In genomic region chr15:40047413-40048154, GRCh38 we compare ENCODE assay signal across 8 cellular contexts. TPM values are rescaled to one million over a fixed set of nuclear protein-coding genes. Genes with fewer than 3 reads are reported as not detected.
A peak's percentile ranks its signal among the peaks of the same experiment; 100 is the strongest.
DNase-seq lines count a peak whose midpoint lies in the region; ATAC-seq, FAIRE-seq and TF ChIP-seq lines count a peak whose summit lies in the region.

No MANE protein-coding gene starts in this region.

- ATAC-seq in GM18907 (IDR thresholded peaks at IDR 0.05; ENCODE audit: unreplicated experiment) (peak; percentile 58), HG03342 (IDR thresholded peaks at IDR 0.05; ENCODE audit: unreplicated experiment) (peak; percentile 57), GM12878 (peak; percentile 72)

- no TSS peak for BruUV-seq in GM12878 (replicated peaks; lab: Mats Ljungman, UMichigan)

- peak overlapping the region; percentile 95 for H3K4me2 ChIP-seq in GM12878 (ENCODE audit: control insufficient read depth, insufficient read depth)

- peak; percentile 86 for FAIRE-seq in GM12878 (lab: Jason Lieb, UNC)

- TF ChIP-seq EP300 in GM12878 (IDR thresholded peaks at IDR 0.05; ENCODE audit: borderline replicate concordance in 1 of 2, control insufficient read depth in 1 of 2, low read depth in 2 of 2, low read length in 2 of 2): peak in 1 of 2 experiments; percentile 31; a peak in 1 of 4 replicates

- CTCF ChIA-PET in GM12878 (lab: Yijun Ruan, JAX): interaction anchor here (0.7 to 11.8 kb wide), 29 partner anchors 8 to 289 kb away, joined by 3 to 776 read pairs (median 7); partner anchors contain the start of genes BMF, BUB1B, FSIP1 and PAK6

- H3K4me3 ChIP-seq in GM12878 (no peak overlapping the region), liver (ENCODE audit: low read depth in 1 of 3, low read length in 3 of 3) (no peak overlapping the region)

- POLR2A ChIA-PET in GM12878 (lab: Charles Lee): interaction anchor here (0.5 to 8.0 kb wide), 16 partner anchors 12 to 228 kb away, joined by 3 to 307 read pairs (median 4); partner anchors contain the start of genes BMF and BUB1B

- H3K4me1 ChIP-seq in GM12878 (ENCODE audit: control insufficient read depth, insufficient read depth, low read length) (peaks cover 65% of the 10 kb centered on the region), liver (ENCODE audit: control insufficient read depth in 4 of 4, insufficient read depth in 4 of 4, low read length in 3 of 4) (peaks cover 4 to 10% (median 7%) of the 10 kb centered on the region in 4 donors)

- DNase-seq in AG08395 (ENCODE audit: low spot score) (peak; percentile 38), SIG-M5 treated with dmso at 0.1 percent for 504 hours (lab: John Stamatoyannopoulos, UW; ENCODE audit: unreplicated experiment) (peak; percentile 84), GM12878 (ENCODE audit: low read depth, low spot score) (peak; percentile 86), HPDE6-E6E7 (ENCODE audit: extremely low spot score) (no peak)
- peak; percentile 35 to 52 for DNase-seq in stimulated activated CD8-positive, alpha-beta memory T cell treated with anti-CD3 and anti-CD28 coated beads, Interleukin-7, amount 100 ng/mL, for 4 hours (ENCODE audit: low read depth in 2 of 2)

- no peaks in the 10 kb centered on the region for H3K27me3 ChIP-seq in GM12878 (replicated peaks in 1 of 2; ENCODE audit: control insufficient read depth in 2 of 2, insufficient read depth in 2 of 2, low read length in 1 of 2)
- no peaks in the 10 kb centered on the region for H3K27me3 ChIP-seq in liver (ENCODE audit: control insufficient read depth in 4 of 4, insufficient read depth in 4 of 4, low read length in 3 of 4)

- RAD21 ChIA-PET in GM12878 (lab: Charles Lee; ENCODE audit: unreplicated experiment): interaction anchor here (0.5 to 8.5 kb wide), 18 partner anchors 10 to 260 kb away, joined by 3 to 903 read pairs (median 11); partner anchors contain the start of genes BMF, BUB1B and SRP14

- SMC1A ChIA-PET in GM12878 (lab: Charles Lee; ENCODE audit: uncharacterized antibody, unreplicated experiment): interaction anchor here (0.7 to 23.0 kb wide), 24 partner anchors 8 to 263 kb away, joined by 3 to 1082 read pairs (median 8); partner anchors contain the start of genes BMF and BUB1B

- in situ Hi-C loops in GM12878 (cut with MboI): loop anchor here (5.0 to 10.0 kb wide), 3 partner anchors 120 to 225 kb away; no protein-coding TSS in a partner anchor

- WGBS in GM12878 (ENCODE audit: insufficient coverage, insufficient replicate concordance, low lambda C conversion rate, missing lambda C conversion rate): under 1% methylated on average over 15 of the region's 15 CpGs
- WGBS in liver: 62% methylated on average over 15 of the region's 15 CpGs

- H3K79me2 ChIP-seq in GM12878 (ENCODE audit: control insufficient read depth, insufficient read depth, low read length): peaks cover 2% of the 10 kb centered on the region; the same call in 1 of the 2 replicates

- no peak for TF ChIP-seq CTCF in GM12878 (IDR thresholded peaks at IDR 0.05 in 2 of 3, conservative IDR thresholded peaks at IDR 0.05 in 1 of 3; ENCODE audit: control insufficient read depth in 2 of 3, extremely low read depth in 1 of 3, insufficient read depth in 1 of 3, low read depth in 3 of 3, low read length in 3 of 3)
- TF ChIP-seq CTCF in liver (IDR thresholded peaks at IDR 0.05; ENCODE audit: low read depth, low read length, missing input control): no peak

- H3K36me3 ChIP-seq in GM12878 (ENCODE audit: control insufficient read depth in 2 of 2, insufficient read depth in 2 of 2, low read length in 1 of 2) (no peaks in the 10 kb centered on the region; a peak in 1 of 4 replicates), liver (ENCODE audit: control insufficient read depth in 4 of 4, insufficient read depth in 3 of 4, low read depth in 1 of 4, low read length in 3 of 4) (no peaks in the 10 kb centered on the region)

- peak; percentile 71 for TF ChIP-seq POLR2A in GM12878 (IDR thresholded peaks at IDR 0.05; ENCODE audit: low read depth, low read length)

- H3K27ac ChIP-seq in GM12878 (ENCODE audit: control insufficient read depth, insufficient read depth) (peak overlapping the region; percentile 92), liver (ENCODE audit: low read depth in 1 of 2, low read length in 2 of 2) (peak overlapping the region; percentile 42 to 53)

- peak overlapping the region; percentile 60 for H2AFZ ChIP-seq in GM12878 (ENCODE audit: control insufficient read depth, low read depth, low read length)

- no peaks in the 10 kb centered on the region for H4K20me1 ChIP-seq in GM12878 (ENCODE audit: control insufficient read depth, insufficient read depth)

- peak overlapping the region; percentile 68 for H3K9ac ChIP-seq in GM12878 (ENCODE audit: control insufficient read depth, insufficient read depth, low read length)
- H3K9ac ChIP-seq in liver (ENCODE audit: low read depth in 1 of 2, low read length in 2 of 2): no peak overlapping the region

- H3K9me3 ChIP-seq in GM12878 (replicated peaks; ENCODE audit: control insufficient read depth, insufficient read depth, low read length): no peaks in the 10 kb centered on the region
- H3K9me3 ChIP-seq in liver (ENCODE audit: control insufficient read depth in 4 of 4, low read length in 3 of 4): no peaks in the 10 kb centered on the region

- TF ChIP-seq RAD21 in GM12878 (IDR thresholded peaks at IDR 0.05; ENCODE audit: insufficient read depth, low read depth, low read length) (peak; percentile 24; the same call in 1 of the 2 replicates), liver (IDR thresholded peaks at IDR 0.05) (no peak)

- intact Hi-C loops in GM12878 (cut with micrococcal nuclease; ENCODE audit: unreplicated experiment): loop anchor here (1.0 to 5.0 kb wide), 3 partner anchors 17 to 135 kb away; no protein-coding TSS in a partner anchor

TF ChIP-seq in GM12878, 131 proteins besides CTCF, POLR2A, EP300 and RAD21 (continues in another document):
- TF ChIP-seq YBX1 (IDR thresholded peaks at IDR 0.05) (no peak), PAX5 (IDR thresholded peaks at IDR 0.05; ENCODE audit: borderline replicate concordance, low read depth, low read length) (peak; percentile 67; the same call in 1 of the 2 replicates)

TF ChIP-seq in liver, 16 proteins besides CTCF, POLR2A, EP300 and RAD21:
- TF ChIP-seq FOXA1 (IDR thresholded peaks at IDR 0.05) (no peak), EGR1 (IDR thresholded peaks at IDR 0.05; ENCODE audit: low read depth in 2 of 2) (no peak), TAF1 (conservative IDR thresholded peaks at IDR 0.05) (no peak), NR2F2 (IDR thresholded peaks at IDR 0.05) (no peak)
TF ChIP-seq in liver: peak in this region for 0.

RNA-seq across cellular contexts. Expression of gene SRP14, which starts 8.6 kb away (rescaled TPM):
- total RNA-seq in GM12878 (2013; cell fraction: nucleolus; rRNA removed): 27.7 and 29.4 TPM in 2 replicates
- total RNA-seq in GM12878 (2014; rRNA removed) (273 and 320 TPM in 2 replicates), GM12878 (2014; rRNA removed; fragmentation: Illumina TruSeq; extraction: Trizol) (181 and 189 TPM in 2 replicates), GM12878 (2021) (141 TPM in 2 replicates), liver (10 to 100 TPM; 67.2 to 84.9 TPM)
- 301 TPM for polyA plus RNA-seq in GM12878 (2011; ENCODE audit: low read depth)
- polyA plus RNA-seq in GM12878 (2011; rRNA removed) (431 and 589 TPM in 2 replicates), GM12878 (2014; fragmentation: Illumina TruSeq; extraction: Trizol) (364 and 455 TPM in 2 replicates), GM12878 (2014; fragmentation: Nextera tagmentation; extraction: Ambion mirVana) (1,000 to 10,000 TPM; 1,041 to 1,182 TPM), GM12878 (2014; rRNA removed) (546 and 554 TPM in 2 replicates), GM12878 (2016; fragmentation: Nextera tagmentation; extraction: Ambion mirVana) (100 to 1,000 TPM; 806 to 826 TPM), liver (100 to 1,000 TPM; 146 to 357 TPM)
- 161 and 219 TPM in 2 replicates for polyA plus RNA-seq in GM12878 (2011; cell fraction: cytosol; rRNA removed)
- 122 and 149 TPM in 2 replicates for polyA plus RNA-seq in GM12878 (2011; cell fraction: nucleus; rRNA removed)
- 239 and 266 TPM in 2 replicates for polyA plus RNA-seq in GM12878 (2012)
- polyA minus RNA-seq in GM12878 (2011; rRNA and poly(A)+ RNA removed): 69.2 and 71.6 TPM in 2 replicates
- 31.9 and 39.9 TPM in 2 replicates for polyA minus RNA-seq in GM12878 (2011; cell fraction: cytosol; rRNA and poly(A)+ RNA removed)
- polyA minus RNA-seq in GM12878 (2011; cell fraction: nucleus; rRNA and poly(A)+ RNA removed): 33.1 and 43.4 TPM in 2 replicates
